ENCODE assay signal across 8 cellular contexts in the genomic region with DNA sequence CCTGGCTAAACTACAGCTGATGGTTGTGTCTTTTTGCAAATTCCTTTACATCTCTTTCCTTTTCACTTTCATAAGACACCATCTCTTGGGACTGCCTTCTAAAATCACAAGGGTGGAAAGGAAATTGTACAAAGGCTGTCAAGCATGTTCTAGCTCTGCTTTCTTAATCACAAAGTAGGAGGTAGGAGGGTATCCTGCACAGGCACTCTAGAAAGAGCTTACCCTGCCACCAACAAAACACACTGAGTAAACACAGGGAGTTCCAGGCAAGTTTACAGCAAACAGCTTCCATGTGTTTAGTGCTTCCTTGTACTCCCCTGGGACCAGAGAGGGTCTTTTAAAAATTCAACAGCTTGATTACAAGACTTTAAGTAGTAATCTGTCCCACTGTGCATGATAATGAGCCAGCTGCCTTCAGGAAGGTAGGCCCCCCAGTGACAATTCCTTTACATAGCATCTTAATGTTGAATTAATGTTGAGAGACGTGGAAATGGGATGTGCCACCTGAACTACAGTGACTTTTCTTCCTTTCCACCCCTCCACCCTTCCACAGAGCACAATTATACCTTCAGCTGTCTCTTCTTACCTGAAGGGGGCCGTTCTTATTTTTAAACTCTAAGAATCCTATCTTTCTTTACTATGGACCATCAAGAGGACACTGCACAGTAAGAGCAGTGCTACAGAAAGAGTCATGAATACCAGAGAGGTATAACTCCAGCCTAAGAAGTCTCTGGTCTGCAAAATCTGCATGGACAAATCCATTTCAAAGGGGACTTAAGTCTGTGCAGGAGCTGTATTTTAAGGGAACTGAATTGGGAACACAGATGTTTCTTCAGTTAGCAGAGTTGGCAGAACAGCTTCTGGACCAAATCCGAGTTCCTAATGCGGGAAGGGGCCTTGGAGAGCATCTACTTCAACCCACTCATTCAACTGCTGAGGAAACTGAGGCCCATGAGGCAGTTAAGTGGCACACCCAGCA.
DNase-seq lines count a peak whose midpoint lies in the region; ATAC-seq and TF ChIP-seq lines count a peak whose summit lies in the region.

No MANE protein-coding gene starts in this region.

- TF ChIP-seq CTCF in GM12865 (IDR thresholded peaks at IDR 0.05; ENCODE audit: insufficient read depth, low read depth, low read length, missing control alignments) = peak; percentile 6

- DNase-seq in GM12865 (ENCODE audit: low read depth) (no peak), NCI-H69 (lab: John Stamatoyannopoulos, UW) (peak; percentile 69), fibroblast of gingiva (ENCODE audit: low read depth) (peak; percentile 41), NCI-H774 (lab: John Stamatoyannopoulos, UW) (no peak)
- no peak for DNase-seq in activated naive CD4-positive, alpha-beta T cell treated with Interleukin-2 at 50 U/mL for 16 hours

- H3K4me1 ChIP-seq in neuron (ENCODE audit: insufficient read depth, low read length) = peaks cover 45% of the 10 kb centered on the region

- ATAC-seq in GM18517 (IDR thresholded peaks at IDR 0.05; ENCODE audit: unreplicated experiment) = no peak
- no peak for ATAC-seq in HG02885 (IDR thresholded peaks at IDR 0.05; ENCODE audit: poor library complexity, unreplicated experiment)

- no peaks in the 10 kb centered on the region for H3K36me3 ChIP-seq in neuron (ENCODE audit: insufficient read depth, low read length)

- no peaks in the 10 kb centered on the region for H3K27me3 ChIP-seq in neuron (ENCODE audit: insufficient read depth, low read length)

- H3K9me3 ChIP-seq in neuron (ENCODE audit: low read length) = peaks cover 1% of the 10 kb centered on the region

- H3K4me3 ChIP-seq in GM12865 (ENCODE audit: low read depth, low read length) = no peak overlapping the region
- H3K4me3 ChIP-seq in neuron (ENCODE audit: low read length) = peak overlapping the region; percentile 74

- H2AFZ ChIP-seq in neuron (ENCODE audit: low read depth, low read length) = no peak overlapping the region

Comparison
In these comparisons a context has a peak if more than half of its experiments do, and no peak if none do; other contexts are left out.
1. DNase-seq: peak in NCI-H69 (single experiment) and fibroblast of gingiva (single experiment); none in GM12865 (single experiment), NCI-H774 (single experiment) and activated naive CD4-positive, alpha-beta T cell treated with Interleukin-2 at 50 U/mL for 16 hours (single experiment).